ENCODE assay signal across 19 cellular contexts in genomic region chr21:32717851-32718316, GRCh38. TPM values are rescaled to one million over a fixed set of nuclear protein-coding genes. Genes with fewer than 3 reads are reported as not detected.
DNase-seq lines count a peak whose midpoint lies in the region; ATAC-seq and TF ChIP-seq lines count a peak whose summit lies in the region.
"Had no signal": no experiment of that assay in that cellular context is flagged by ENCODE, and none has a peak within 500 bp of the region (broad histone marks: within the 10 kb centered on the region; RNA-seq: fewer than 3 reads in every experiment).

No MANE protein-coding gene starts in this region.

- H3K27me3 ChIP-seq in naive thymus-derived CD4-positive, alpha-beta T cell (ENCODE audit: control insufficient read depth in 2 of 2, insufficient read depth in 2 of 2, low read length in 2 of 2) = no peaks in the 10 kb centered on the region
- H3K27me3 ChIP-seq in dorsolateral prefrontal cortex = no peaks in the 10 kb centered on the region

- TF ChIP-seq CTCF in brain (conservative IDR thresholded peaks at IDR 0.05) (no peak), dorsolateral prefrontal cortex (IDR thresholded peaks at IDR 0.05 in 54 of 56, conservative IDR thresholded peaks at IDR 0.05 in 2 of 56; ENCODE audit: low read depth in 1 of 56, partially characterized antibody in 56 of 56) (no peak)

- intact Hi-C loops in naive thymus-derived CD4-positive, alpha-beta T cell (cut with micrococcal nuclease) = no loop called here
- intact Hi-C loops in dorsolateral prefrontal cortex (cut with DNase I) = no loop called here

- CTCF ChIA-PET in naive thymus-derived CD4-positive, alpha-beta T cell (lab: Charles Lee) = interaction anchor here (0.6 kb wide), 1 partner anchor 699 kb away, joined by 3 read pairs; no protein-coding TSS in a partner anchor

- peak; percentile 51 for ATAC-seq in naive thymus-derived CD4-positive, alpha-beta T cell
- no peak for ATAC-seq in GM18520 (IDR thresholded peaks at IDR 0.05; ENCODE audit: unreplicated experiment)
- ATAC-seq: Right ventricle myocardium inferior had no signal

- peaks cover 16% of the 10 kb centered on the region for H3K4me1 Mint-ChIP-seq in brain
- peaks cover 5 to 55% (median 43%) of the 10 kb centered on the region in 7 donors for H3K4me1 Mint-ChIP-seq in naive thymus-derived CD4-positive, alpha-beta T cell

- no peaks in the 10 kb centered on the region for H3K27me3 Mint-ChIP-seq in brain
- H3K27me3 Mint-ChIP-seq in naive thymus-derived CD4-positive, alpha-beta T cell = no peaks in the 10 kb centered on the region
- H3K27me3 Mint-ChIP-seq: activated CD4-positive, alpha-beta memory T cell treated with anti-CD3 and anti-CD28 coated beads for 36 hours had no signal

- no peaks in the 10 kb centered on the region for H3K9me3 ChIP-seq in naive thymus-derived CD4-positive, alpha-beta T cell (ENCODE audit: control insufficient read depth in 2 of 3, low read length in 3 of 3)

- H3K36me3 Mint-ChIP-seq in brain = peaks cover 64% of the 10 kb centered on the region
- H3K36me3 Mint-ChIP-seq in naive thymus-derived CD4-positive, alpha-beta T cell = peaks cover 24 to 63% (median 43%) of the 10 kb centered on the region in 5 donors

- peaks cover 0 to 17% (median 9%) of the 10 kb centered on the region in 5 experiments for H3K9me3 Mint-ChIP-seq in brain
- peaks cover 0 to 8% (median 0%) of the 10 kb centered on the region in 11 donors for H3K9me3 Mint-ChIP-seq in naive thymus-derived CD4-positive, alpha-beta T cell
- H3K9me3 Mint-ChIP-seq: activated CD4-positive, alpha-beta memory T cell treated with anti-CD3 and anti-CD28 coated beads for 36 hours; activated T-helper 1 cell treated with anti-CD3 and anti-CD28 coated beads, Interleukin-12 subunit alpha, Interleukin-12 subunit beta, Interleukin-2, Interleukin-4 antibody, amounts not matched to agents 30 ng/mL and 10 ng/mL and 1 ng/mL, durations not matched to agents 14 hours and 24 hours and 36 hours; HFFc6 had no signal

- no peak overlapping the region for H3K27ac ChIP-seq in naive thymus-derived CD4-positive, alpha-beta T cell (ENCODE audit: low read depth, low read length)
- H3K27ac ChIP-seq in dorsolateral prefrontal cortex = no peak overlapping the region

- DNase-seq in GF-D8 (lab: John Stamatoyannopoulos, UW) = peak; percentile 97
- peak; percentile 91 for DNase-seq in MV-4-11 (lab: John Stamatoyannopoulos, UW)
- DNase-seq in naive thymus-derived CD4-positive, alpha-beta T cell = no peak
- no peak for DNase-seq in OCI-M2 (lab: John Stamatoyannopoulos, UW; ENCODE audit: unreplicated experiment)
- DNase-seq in dorsolateral prefrontal cortex = no peak
- DNase-seq in DMS153 treated with DMSO at 0.1 percent for 48 hours (lab: John Stamatoyannopoulos, UW; ENCODE audit: unreplicated experiment) = no peak
- DNase-seq: activated CD4-positive, alpha-beta memory T cell treated with anti-CD3 and anti-CD28 coated beads for 36 hours; amniotic stem cell; effector CD8-positive, alpha-beta T cell; foreskin melanocyte; HFFc6; NCI-H1694; NCI-H526 treated with DMSO at 0.1 percent for 48 hours; stimulated activated CD4-positive, alpha-beta T cell treated with anti-CD3 and anti-CD28 coated beads, Interleukin-1b, Interleukin-23, amount 100 ng/mL, for 48 hours; T1000 had no signal

- peaks cover 0 to 17% (median 7%) of the 10 kb centered on the region in 3 experiments for H3K36me3 ChIP-seq in naive thymus-derived CD4-positive, alpha-beta T cell (ENCODE audit: control insufficient read depth in 2 of 3, insufficient read depth in 3 of 3, low read length in 3 of 3)

- H3K4me3 ChIP-seq in naive thymus-derived CD4-positive, alpha-beta T cell (ENCODE audit: low read length) = no peak overlapping the region
- no peak overlapping the region for H3K4me3 ChIP-seq in dorsolateral prefrontal cortex

- peak overlapping the region; percentile 1 to 52 (median 23) for H3K27ac Mint-ChIP-seq in brain
- no peak overlapping the region for H3K27ac Mint-ChIP-seq in naive thymus-derived CD4-positive, alpha-beta T cell
- H3K27ac Mint-ChIP-seq: activated CD4-positive, alpha-beta memory T cell treated with anti-CD3 and anti-CD28 coated beads for 36 hours; activated T-helper 1 cell treated with anti-CD3 and anti-CD28 coated beads, Interleukin-12 subunit alpha, Interleukin-12 subunit beta, Interleukin-2, Interleukin-4 antibody, amounts not matched to agents 30 ng/mL and 10 ng/mL and 1 ng/mL, durations not matched to agents 14 hours and 24 hours and 36 hours; HFFc6 had no signal

- H3K4me3 Mint-ChIP-seq in brain = no peak overlapping the region
- H3K4me3 Mint-ChIP-seq in naive thymus-derived CD4-positive, alpha-beta T cell = no peak overlapping the region
- H3K4me3 Mint-ChIP-seq: activated CD4-positive, alpha-beta memory T cell treated with anti-CD3 and anti-CD28 coated beads for 36 hours; activated T-helper 1 cell treated with anti-CD3 and anti-CD28 coated beads, Interleukin-12 subunit alpha, Interleukin-12 subunit beta, Interleukin-2, Interleukin-4 antibody, amounts not matched to agents 30 ng/mL and 10 ng/mL and 1 ng/mL, durations not matched to agents 14 hours and 24 hours and 36 hours; HFFc6 had no signal

- POLR2A ChIA-PET in naive thymus-derived CD4-positive, alpha-beta T cell (lab: Charles Lee) = no interaction called here

- peaks cover 0 to 3% of the 10 kb centered on the region in 2 donors for H3K4me1 ChIP-seq in naive thymus-derived CD4-positive, alpha-beta T cell (ENCODE audit: control insufficient read depth in 2 of 2, insufficient read depth in 2 of 2, low read length in 2 of 2)

RNA-seq across cellular contexts. Expression of gene SYNJ1, which starts 9.9 kb away (rescaled TPM):
- polyA plus RNA-seq in brain (ENCODE audit: insufficient read depth, low read depth, low replicate concordance) = 15.5 TPM
- 10 to 100 TPM; 21.5 to 28.5 (median 22.2) TPM for total RNA-seq in naive thymus-derived CD4-positive, alpha-beta T cell
- 1 to 10 TPM; 4.3 to 9.8 TPM for polyA plus RNA-seq in naive thymus-derived CD4-positive, alpha-beta T cell
- 100 to 1,000 TPM in 110 of 120 experiments, 10 to 100 TPM in 10; 60.7 to 224 (median 158) TPM for total RNA-seq in dorsolateral prefrontal cortex

RNA-seq across cellular contexts. Expression of gene PAXBP1, which starts 53.7 kb away (rescaled TPM):
- polyA plus RNA-seq in brain (ENCODE audit: insufficient read depth, low read depth, low replicate concordance) = 5.9 TPM
- total RNA-seq in naive thymus-derived CD4-positive, alpha-beta T cell = 10 to 100 TPM; 49.2 to 79.2 (median 57.0) TPM
- 10 to 100 TPM in 1 of 2 donors, 1 to 10 TPM in 1; 6.5 to 15.3 TPM for polyA plus RNA-seq in naive thymus-derived CD4-positive, alpha-beta T cell
- total RNA-seq in dorsolateral prefrontal cortex = 10 to 100 TPM; 34.2 to 89.7 (median 51.8) TPM

Comparison
In these comparisons a context has a peak if more than half of its experiments do, and no peak if none do; other contexts are left out.
1. DNase-seq: peak in GF-D8 (single experiment) and MV-4-11 (single experiment); none in naive thymus-derived CD4-positive, alpha-beta T cell (0 of 9), OCI-M2 (single experiment), dorsolateral prefrontal cortex (0 of 10) and DMS153 treated with DMSO at 0.1 percent for 48 hours (single experiment).
2. H3K27ac Mint-ChIP-seq: peak in brain (5 of 5); none in naive thymus-derived CD4-positive, alpha-beta T cell (0 of 9).